16 cellular contexts compared by ENCODE assay signal in genomic region chr1:188170935-188171334, GRCh38.
A peak's percentile ranks its signal among the peaks of the same experiment; 100 is the strongest.
DNase-seq lines count a peak whose midpoint lies in the region; FAIRE-seq and TF ChIP-seq lines count a peak whose summit lies in the region.
"Had no signal": no experiment of that assay in that cellular context is flagged by ENCODE, and none has a peak within 500 bp of the region (broad histone marks: within the 10 kb centered on the region; RNA-seq: fewer than 3 reads in every experiment).

No MANE protein-coding gene starts in this region.

- no peak for FAIRE-seq in urothelium cell line (lab: Jason Lieb, UNC)

- H3K27ac ChIP-seq in 22Rv1, result peak overlapping the region; percentile 74
- H3K27ac ChIP-seq: GM23248, SJSA1 had no signal

- no peak for TF ChIP-seq CTCF in 22Rv1 (IDR thresholded peaks at IDR 0.05)

- DNase-seq in NCI-H1092 (lab: John Stamatoyannopoulos, UW) (peak; percentile 9), NCI-H1930 (lab: John Stamatoyannopoulos, UW) (peak; percentile 63 to 79), NCI-H748 treated with DMSO at 0.1 percent for 48 hours (lab: John Stamatoyannopoulos, UW) (peak; percentile 86), amniotic stem cell (lab: John Stamatoyannopoulos, UW) (no peak), urothelium cell line (ENCODE audit: low spot score) (no peak), NOMO-1 treated with dmso at 0.1 percent for 144 hours (lab: John Stamatoyannopoulos, UW; ENCODE audit: unreplicated experiment) (no peak)
- DNase-seq in stimulated activated CD4-positive, alpha-beta T cell treated with anti-CD3 and anti-CD28 coated beads, Interleukin-4, amount 100 ng/mL, for 1 hour, result no peak
- DNase-seq: ACHN; CD4-positive, alpha-beta T cell; GF-D8; GM23248; IMR-90; Kasumi-1; NCI-H2029 treated with DMSO at 0.1 percent for 48 hours had no signal

Comparison
In these comparisons a context has a peak if more than half of its experiments do, and no peak if none do; other contexts are left out.
1. DNase-seq: peak in NCI-H1092 (single experiment), NCI-H1930 (2 of 2) and NCI-H748 treated with DMSO at 0.1 percent for 48 hours (single experiment); none in stimulated activated CD4-positive, alpha-beta T cell treated with anti-CD3 and anti-CD28 coated beads, Interleukin-4, amount 100 ng/mL, for 1 hour (single experiment), amniotic stem cell (single experiment), urothelium cell line (single experiment) and NOMO-1 treated with dmso at 0.1 percent for 144 hours (single experiment).